In the genomic region with DNA sequence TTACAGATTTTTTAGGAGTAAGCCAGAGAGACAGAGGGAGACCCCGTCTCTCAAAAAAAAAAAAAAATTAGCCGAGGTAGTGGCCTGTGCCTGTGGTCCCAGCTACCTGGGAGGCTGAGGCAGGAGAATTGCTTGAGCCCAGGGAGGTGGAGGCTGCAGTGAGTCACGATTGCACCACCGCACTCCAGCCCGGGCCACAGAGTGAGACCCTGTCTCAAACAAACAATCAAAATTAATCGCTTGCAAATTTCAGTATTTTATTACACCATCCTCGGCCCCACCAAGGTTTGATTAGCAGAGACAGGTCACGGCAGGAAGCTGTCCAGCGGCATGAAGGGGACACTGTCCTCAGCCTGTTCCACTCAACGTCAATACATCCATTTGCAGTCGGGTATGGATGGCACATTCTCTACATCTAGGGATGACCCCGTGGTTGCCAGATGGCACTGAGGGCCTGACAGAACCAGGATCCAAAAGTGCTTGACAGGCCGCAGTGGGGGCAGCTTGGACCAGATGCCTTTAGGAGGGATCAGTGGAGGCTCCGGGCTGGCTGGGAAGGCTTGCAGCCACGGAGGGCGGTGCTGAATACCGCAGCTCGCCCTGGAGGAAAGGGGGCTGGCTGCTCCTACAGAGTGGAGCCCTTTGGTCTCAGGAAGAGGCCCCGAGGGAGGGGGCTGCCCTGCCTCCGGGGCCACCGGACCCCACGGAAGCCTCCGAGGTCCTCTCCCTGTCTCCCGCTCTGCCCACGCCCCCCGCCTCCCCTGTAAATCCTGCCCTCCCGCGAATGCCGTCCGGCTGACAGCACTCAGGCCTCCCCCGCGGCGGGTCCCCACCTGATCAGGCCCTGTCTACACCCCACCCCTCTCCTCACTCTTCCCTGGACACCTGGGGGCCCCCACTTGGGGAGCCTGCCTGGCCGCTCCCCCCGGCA, we compare ENCODE assay signal across 17 cellular contexts. TPM values are rescaled to one million over a fixed set of nuclear protein-coding genes. Genes with fewer than 3 reads are reported as not detected.
A peak's percentile ranks its signal among the peaks of the same experiment; 100 is the strongest.
DNase-seq lines count a peak whose midpoint lies in the region; ATAC-seq and TF ChIP-seq lines count a peak whose summit lies in the region.
"Had no signal": no experiment of that assay in that cellular context is flagged by ENCODE, and none has a peak within 500 bp of the region (broad histone marks: within the 10 kb centered on the region; RNA-seq: fewer than 3 reads in every experiment).

No MANE protein-coding gene starts in this region.

- no peaks in the 10 kb centered on the region for H3K9me3 Mint-ChIP-seq in GM23338
- no peaks in the 10 kb centered on the region for H3K9me3 Mint-ChIP-seq in WTC11
- no peaks in the 10 kb centered on the region for H3K9me3 Mint-ChIP-seq in immature natural killer cell
- H3K9me3 Mint-ChIP-seq: activated naive CD8-positive, alpha-beta T cell treated with anti-CD3 and anti-CD28 coated beads, Interleukin-2, amount 10 ng/mL, durations not matched to agents 7 days and 5 days; type B pancreatic cell had no signal

- peaks cover 3% of the 10 kb centered on the region; the same call in 2 of the 3 replicates for H3K4me1 Mint-ChIP-seq in GM23338
- no peaks in the 10 kb centered on the region; the same call in none of the 2 replicates for H3K4me1 Mint-ChIP-seq in WTC11
- peaks cover 42 to 49% of the 10 kb centered on the region in 2 donors for H3K4me1 Mint-ChIP-seq in immature natural killer cell

- H3K79me2 ChIP-seq in GM23338 (replicated peaks; ENCODE audit: insufficient read depth) = no peaks in the 10 kb centered on the region

- 50 to 57% (median 54%) methylated on average over 25 to 35 of the region's 35 CpGs for WGBS in psoas muscle, 3 donors
- WGBS in gastroesophageal sphincter (ENCODE audit: low coverage in 1 of 2), 2 donors = 57 to 100% methylated on average over 1 to 12 of the region's 35 CpGs

- H2AFZ ChIP-seq in GM23338 = peak overlapping the region; percentile 38; the same call in 1 of the 2 replicates

- no peak overlapping the region for H3K4me3 ChIP-seq in GM23338
- H3K4me3 ChIP-seq in skeletal muscle cell (ENCODE audit: low read depth, low read length) = peak overlapping the region; percentile 0
- H3K4me3 ChIP-seq in psoas muscle = no peak overlapping the region
- H3K4me3 ChIP-seq in gastroesophageal sphincter = peak overlapping the region in 1 of 2 donors; percentile 9
- H3K4me3 ChIP-seq: mucosa of descending colon, SK-N-MC had no signal

- POLR2A ChIA-PET in WTC11 (lab: Charles Lee) = interaction anchor here (0.7 kb wide), 1 partner anchor 34 kb away, joined by 3 read pairs; the partner anchor contains the start of gene MXD1

- intact Hi-C loops in psoas muscle (cut with DNase I) = no loop called here

- H3K4me3 Mint-ChIP-seq in GM23338 (no peak overlapping the region), WTC11 (no peak overlapping the region), immature natural killer cell (peak overlapping the region in 2 of 5 donors; percentile 62 to 74)
- H3K4me3 Mint-ChIP-seq: activated naive CD8-positive, alpha-beta T cell treated with anti-CD3 and anti-CD28 coated beads, Interleukin-2, amount 10 ng/mL, durations not matched to agents 7 days and 5 days; type B pancreatic cell had no signal

- ATAC-seq in GM23338 = peak; percentile 85
- peak; percentile 75 for ATAC-seq in WTC11
- no peak for ATAC-seq in GM21515 (IDR thresholded peaks at IDR 0.05; ENCODE audit: unreplicated experiment)
- no peak for ATAC-seq in psoas muscle
- ATAC-seq in gastroesophageal sphincter = no peak
- ATAC-seq: mucosa of descending colon had no signal

- CTCF ChIA-PET in WTC11 (lab: Charles Lee) = no interaction called here

- H3K27ac Mint-ChIP-seq in GM23338 = no peak overlapping the region
- no peak overlapping the region for H3K27ac Mint-ChIP-seq in WTC11
- peak overlapping the region; percentile 83 to 93 (median 86) for H3K27ac Mint-ChIP-seq in immature natural killer cell
- H3K27ac Mint-ChIP-seq: progenitor cell of endocrine pancreas, type B pancreatic cell had no signal

- no peaks in the 10 kb centered on the region for H3K27me3 ChIP-seq in GM23338 (ENCODE audit: insufficient read depth)
- H3K27me3 ChIP-seq in psoas muscle (ENCODE audit: insufficient read depth in 3 of 3, low read length in 2 of 3) = peaks cover 0 to 2% (median 0%) of the 10 kb centered on the region in 3 donors
- peaks cover 9% of the 10 kb centered on the region for H3K27me3 ChIP-seq in gastroesophageal sphincter

- no peaks in the 10 kb centered on the region for H3K9me2 ChIP-seq in GM23338 (ENCODE audit: insufficient read depth)

- TF ChIP-seq CTCF in GM23338 (conservative IDR thresholded peaks at IDR 0.05; ENCODE audit: low read depth in 2 of 2) (no peak), WTC11 (IDR thresholded peaks at IDR 0.05) (no peak), psoas muscle (IDR thresholded peaks at IDR 0.05) (no peak), gastroesophageal sphincter (IDR thresholded peaks at IDR 0.05) (no peak)

- no peak for TF ChIP-seq POLR2A in gastroesophageal sphincter (IDR thresholded peaks at IDR 0.05)

- H3K27ac ChIP-seq in GM23338 (ENCODE audit: low read depth) = no peak overlapping the region
- H3K27ac ChIP-seq in psoas muscle = no peak overlapping the region
- H3K27ac ChIP-seq in gastroesophageal sphincter = no peak overlapping the region
- H3K27ac ChIP-seq: SK-N-MC had no signal

- H3F3A ChIP-seq in GM23338 (replicated peaks; ENCODE audit: low read depth) = 0 out of 2 replicates have a peak, but pooled peaks cover 3% of the 10 kb centered on the region

- H3K36me3 Mint-ChIP-seq in GM23338 (ENCODE audit: low read depth) (no peaks in the 10 kb centered on the region), WTC11 (no peaks in the 10 kb centered on the region), immature natural killer cell (peaks cover 0 to 4% (median 3%) of the 10 kb centered on the region in 3 donors)

- no peak for TF ChIP-seq EP300 in gastroesophageal sphincter (IDR thresholded peaks at IDR 0.05)

- H3K36me3 ChIP-seq in GM23338 (ENCODE audit: insufficient read depth) (no peaks in the 10 kb centered on the region), psoas muscle (ENCODE audit: insufficient read depth in 1 of 2, low read depth in 1 of 2) (peaks cover 0 to 5% of the 10 kb centered on the region in 2 donors), gastroesophageal sphincter (peaks cover 0 to 7% of the 10 kb centered on the region in 2 donors)

- H4K20me1 ChIP-seq in GM23338 (replicated peaks; ENCODE audit: insufficient read depth) = no peaks in the 10 kb centered on the region; the same call in 1 of the 2 replicates

- no peak overlapping the region for H3K4me2 ChIP-seq in GM23338

- H3K4me1 ChIP-seq in GM23338 (ENCODE audit: insufficient read depth) = no peaks in the 10 kb centered on the region
- no peaks in the 10 kb centered on the region for H3K4me1 ChIP-seq in psoas muscle
- peaks cover 0 to 6% (median 0%) of the 10 kb centered on the region in 3 donors for H3K4me1 ChIP-seq in gastroesophageal sphincter

- peaks cover 5% of the 10 kb centered on the region for H3K27me3 Mint-ChIP-seq in GM23338 (ENCODE audit: insufficient read depth, low read depth, poor library complexity)
- H3K27me3 Mint-ChIP-seq in WTC11 (ENCODE audit: low read depth) = no peaks in the 10 kb centered on the region
- peaks cover 5 to 12% (median 6%) of the 10 kb centered on the region in 3 donors for H3K27me3 Mint-ChIP-seq in immature natural killer cell (ENCODE audit: low read depth in 3 of 3)
- H3K27me3 Mint-ChIP-seq: CD4-positive, CD25-positive, alpha-beta regulatory T cell; type B pancreatic cell had no signal

- H3K9me3 ChIP-seq in psoas muscle (no peaks in the 10 kb centered on the region), gastroesophageal sphincter (no peaks in the 10 kb centered on the region)
- H3K9me3 ChIP-seq: mucosa of descending colon had no signal

- DNase-seq in GM23338 (ENCODE audit: low spot score) (peak; percentile 26), WTC11 (ENCODE audit: low spot score) (no peak), immature natural killer cell (no peak), skeletal muscle cell (ENCODE audit: low read depth) (no peak), psoas muscle (no peak)
- DNase-seq: activated naive CD8-positive, alpha-beta T cell treated with anti-CD3 and anti-CD28 coated beads, Interleukin-2, amount 10 ng/mL, durations not matched to agents 7 days and 5 days; CD4-positive, CD25-positive, alpha-beta regulatory T cell; cortex of kidney; GDM1; mucosa of descending colon; NCI-H1105; stimulated activated CD4-positive, alpha-beta T cell treated with anti-CD3 and anti-CD28 coated beads, Interleukin-4, amount 100 ng/mL, for 1 hour had no signal

TF ChIP-seq in GM23338, 12 proteins besides CTCF, POLR2A, EP300 and RAD21:
- TF ChIP-seq ZNF331 (CRISPR knock-in tag; IDR thresholded peaks at IDR 0.05; ENCODE audit: low read depth) (no peak), EZH2 (IDR thresholded peaks at IDR 0.05; ENCODE audit: low read depth, unreplicated experiment) (no peak), NANOG (IDR thresholded peaks at IDR 0.05; ENCODE audit: borderline replicate concordance) (no peak)
TF ChIP-seq in GM23338: peak in this region for 0.

TF ChIP-seq in WTC11, 78 proteins besides CTCF, POLR2A, EP300 and RAD21 (continues in another document):
- TF ChIP-seq ZNF219 (CRISPR knock-in tag; IDR thresholded peaks at IDR 0.05; ENCODE audit: borderline replicate concordance) (no peak), SP1 (CRISPR knock-in tag; conservative IDR thresholded peaks at IDR 0.05) (no peak)

RNA-seq across cellular contexts. Expression of gene ASPRV1, which starts 13.1 kb away (rescaled TPM):
- total RNA-seq in GM23338 (2014; rRNA removed; shearing (Covaris generic)) = 0.82 and 1.4 TPM in 2 replicates
- 0.54 and 0.60 TPM in 2 replicates for polyA plus RNA-seq in GM23338 (2016; fragmentation: Nextera tagmentation; extraction: Ambion mirVana)
- 0.73 to 1.3 TPM (median 1.1 TPM) in 3 replicates for total RNA-seq in WTC11 (2021)
- 1 to 10 TPM in 1 of 3 donors, under 1 TPM in 2; 0.09 to 1.8 (median 0.29) TPM for polyA plus RNA-seq in immature natural killer cell
- 1 to 10 TPM in 2 of 4 donors, under 1 TPM in 2; 0.42 to 1.8 (median 0.93) TPM for total RNA-seq in psoas muscle
- polyA plus RNA-seq in psoas muscle = 1 to 10 TPM in 2 of 3 donors, under 1 TPM in 1; 0.20 to 1.2 (median 1.0) TPM
- 1 to 10 TPM; 1.0 to 1.4 (median 1.3) TPM for total RNA-seq in gastroesophageal sphincter

RNA-seq across cellular contexts. Expression of gene MXD1, which starts 33.4 kb away (rescaled TPM):
- total RNA-seq in GM23338 (2014; rRNA removed; shearing (Covaris generic)) = 1.5 and 1.8 TPM in 2 replicates
- polyA plus RNA-seq in GM23338 (2016; fragmentation: Nextera tagmentation; extraction: Ambion mirVana) = 3.6 and 3.9 TPM in 2 replicates
- total RNA-seq in WTC11 (2021) = 1.5 to 2.3 TPM (median 1.6 TPM) in 3 replicates
- polyA plus RNA-seq in immature natural killer cell = 10 to 100 TPM; 10.6 to 22.9 (median 18.6) TPM
- 10 to 100 TPM in 1 of 4 donors, 1 to 10 TPM in 3; 6.4 to 11.9 (median 7.6) TPM for total RNA-seq in psoas muscle
- polyA plus RNA-seq in psoas muscle = 1 to 10 TPM; 2.8 to 3.9 (median 3.3) TPM
- 10 to 100 TPM; 10.5 to 15.6 (median 13.3) TPM for total RNA-seq in gastroesophageal sphincter

RNA-seq across cellular contexts. Expression of gene SNRNP27, which starts 54.5 kb away (rescaled TPM):
- total RNA-seq in GM23338 (2014; rRNA removed; shearing (Covaris generic)) = 54.3 and 65.2 TPM in 2 replicates
- 133 and 135 TPM in 2 replicates for polyA plus RNA-seq in GM23338 (2016; fragmentation: Nextera tagmentation; extraction: Ambion mirVana)
- total RNA-seq in WTC11 (2021) = 38.4 to 45.9 TPM (median 39.9 TPM) in 3 replicates
- polyA plus RNA-seq in immature natural killer cell = 10 to 100 TPM; 65.4 to 79.7 (median 78.8) TPM
- total RNA-seq in psoas muscle = 100 to 1,000 TPM in 1 of 4 donors, 10 to 100 TPM in 3; 78.7 to 113 (median 90.2) TPM
- 100 to 1,000 TPM in 1 of 3 donors, 10 to 100 TPM in 2; 75.9 to 215 (median 83.3) TPM for polyA plus RNA-seq in psoas muscle
- total RNA-seq in gastroesophageal sphincter = 10 to 100 TPM; 59.4 to 87.8 (median 75.9) TPM

Comparison
In these comparisons a context has a peak if more than half of its experiments do, and no peak if none do; other contexts are left out.
1. ATAC-seq: peak in GM23338 (single experiment) and WTC11 (single experiment); none in GM21515 (single experiment), psoas muscle (0 of 4) and gastroesophageal sphincter (single experiment).
2. H3K27ac Mint-ChIP-seq: peak in immature natural killer cell (6 of 6); none in GM23338 (single experiment) and WTC11 (single experiment).